21 cellular contexts compared by ENCODE assay signal in the genomic region with DNA sequence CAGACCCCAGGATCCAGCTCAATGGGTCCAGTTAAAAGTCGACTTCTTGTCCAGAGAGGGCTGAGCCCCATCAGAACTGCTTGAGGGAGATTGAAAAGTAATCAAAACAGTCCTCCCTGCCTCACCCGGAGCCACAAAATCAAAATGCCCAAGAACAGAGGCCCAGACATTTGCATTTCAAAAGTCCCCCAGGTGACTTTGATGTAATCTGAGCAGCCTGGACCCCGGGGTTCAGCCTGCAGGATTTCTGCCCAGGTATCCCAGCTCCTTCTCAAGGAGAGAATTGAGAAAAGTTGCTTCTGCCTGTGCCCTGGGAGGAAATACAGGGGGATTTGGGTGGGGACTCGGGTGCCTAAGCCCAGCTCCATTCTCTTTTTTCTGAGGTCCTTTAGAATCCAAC.
"Had no signal": no experiment of that assay in that cellular context is flagged by ENCODE, and none has a peak within 500 bp of the region (broad histone marks: within the 10 kb centered on the region; RNA-seq: fewer than 3 reads in every experiment).

No MANE protein-coding gene starts in this region.

- DNase-seq: colonic mucosa; dermis blood vessel endothelial cell; erythroblast; foreskin keratinocyte; islet precursor cell; mucosa of descending colon; naive thymus-derived CD8-positive, alpha-beta T cell; nucleus accumbens; pancreas; right lobe of liver; stimulated activated CD4-positive, alpha-beta T cell treated with anti-CD3 and anti-CD28 coated beads, Interleukin-4, amount 100 ng/mL, for 1 hour; stimulated activated CD8-positive, alpha-beta memory T cell treated with anti-CD3 and anti-CD28 coated beads, Interleukin-4, amount 100 ng/mL, for 48 hours; stimulated activated naive CD8-positive, alpha-beta T cell treated with anti-CD3 and anti-CD28 coated beads, Interleukin-15, Interleukin-2, amounts not matched to agents 100 U/mL and 50 U/mL, for 24 hours; thyroid gland had no signal

- ATAC-seq: foreskin keratinocyte; left lobe of liver; mucosa of descending colon; naive thymus-derived CD8-positive, alpha-beta T cell; pancreas; right lobe of liver; stimulated activated effector memory CD8-positive, alpha-beta T cell treated with anti-CD3 and anti-CD28 coated beads, Interleukin-12 subunit alpha, Interleukin-12 subunit beta, amount 100 ng/mL, for 72 hours; stimulated activated naive CD8-positive, alpha-beta T cell treated with anti-CD3 and anti-CD28 coated beads, Interleukin-15, Interleukin-2, amounts not matched to agents 100 U/mL and 50 U/mL, for 24 hours had no signal

- H3K9me3 Mint-ChIP-seq: naive thymus-derived CD8-positive, alpha-beta T cell; stimulated activated effector memory CD8-positive, alpha-beta T cell treated with anti-CD3 and anti-CD28 coated beads, Interleukin-12 subunit alpha, Interleukin-12 subunit beta, amount 100 ng/mL, for 72 hours; type B pancreatic cell had no signal

- H3K9me3 ChIP-seq: colonic mucosa, mucosa of descending colon, pancreas, right lobe of liver, suprapubic skin, thyroid gland had no signal

- H3K36me3 Mint-ChIP-seq: naive thymus-derived CD8-positive, alpha-beta T cell; stimulated activated effector memory CD8-positive, alpha-beta T cell treated with anti-CD3 and anti-CD28 coated beads, Interleukin-12 subunit alpha, Interleukin-12 subunit beta, amount 100 ng/mL, for 72 hours; type B pancreatic cell had no signal

- H3K4me3 Mint-ChIP-seq: naive thymus-derived CD8-positive, alpha-beta T cell; stimulated activated effector memory CD8-positive, alpha-beta T cell treated with anti-CD3 and anti-CD28 coated beads, Interleukin-12 subunit alpha, Interleukin-12 subunit beta, amount 100 ng/mL, for 72 hours; type B pancreatic cell had no signal

- H3K27ac Mint-ChIP-seq: naive thymus-derived CD8-positive, alpha-beta T cell; progenitor cell of endocrine pancreas; stimulated activated effector memory CD8-positive, alpha-beta T cell treated with anti-CD3 and anti-CD28 coated beads, Interleukin-12 subunit alpha, Interleukin-12 subunit beta, amount 100 ng/mL, for 72 hours; type B pancreatic cell had no signal

- H3K36me3 ChIP-seq: colonic mucosa, pancreas, right lobe of liver, suprapubic skin, thyroid gland had no signal

- H3K27ac ChIP-seq: colonic mucosa, foreskin keratinocyte, pancreas, right lobe of liver, suprapubic skin, thyroid gland had no signal

- H3K4me1 Mint-ChIP-seq: stimulated activated effector memory CD8-positive, alpha-beta T cell treated with anti-CD3 and anti-CD28 coated beads, Interleukin-12 subunit alpha, Interleukin-12 subunit beta, amount 100 ng/mL, for 72 hours had no signal

- H3K4me1 ChIP-seq: colonic mucosa, foreskin keratinocyte, pancreas, right lobe of liver, suprapubic skin, thyroid gland had no signal

- H3K4me3 ChIP-seq: colonic mucosa, mucosa of descending colon, pancreas, right lobe of liver, suprapubic skin, thyroid gland had no signal

- FAIRE-seq: endothelial cell of umbilical vein, pancreas, urothelium cell line had no signal

- H3K27me3 ChIP-seq: colonic mucosa, foreskin keratinocyte, pancreas, right lobe of liver, thyroid gland had no signal
